In genomic region chr12:62957233-62957953, GRCh38 we compare ENCODE assay signal across 16 cellular contexts. TPM values are rescaled to one million over a fixed set of nuclear protein-coding genes. Genes with fewer than 3 reads are reported as not detected.
A peak's percentile ranks its signal among the peaks of the same experiment; 100 is the strongest.
DNase-seq lines count a peak whose midpoint lies in the region; ATAC-seq, FAIRE-seq and TF ChIP-seq lines count a peak whose summit lies in the region.
"Had no signal": no experiment of that assay in that cellular context is flagged by ENCODE, and none has a peak within 500 bp of the region (broad histone marks: within the 10 kb centered on the region; RNA-seq: fewer than 3 reads in every experiment).

No MANE protein-coding gene starts in this region.

- no peaks in the 10 kb centered on the region for H3K9me3 ChIP-seq in ES-I3 (ENCODE audit: control insufficient read depth, insufficient read depth, low read length)
- no peaks in the 10 kb centered on the region for H3K9me3 ChIP-seq in endocrine pancreas (ENCODE audit: control insufficient read depth, low read length)
- no peaks in the 10 kb centered on the region for H3K9me3 ChIP-seq in ovary
- no peaks in the 10 kb centered on the region for H3K9me3 ChIP-seq in left lung
- H3K9me3 ChIP-seq: BLaER1, uterus had no signal

- no peak for TF ChIP-seq CTCF in ovary (IDR thresholded peaks at IDR 0.05)
- no peak for TF ChIP-seq CTCF in left lung (IDR thresholded peaks at IDR 0.05)

- H3K36me3 ChIP-seq in ES-I3 (ENCODE audit: insufficient read depth, low read length) (no peaks in the 10 kb centered on the region), endocrine pancreas (ENCODE audit: control insufficient read depth, insufficient read depth, low read length) (no peaks in the 10 kb centered on the region), ovary (no peaks in the 10 kb centered on the region), left lung (no peaks in the 10 kb centered on the region)
- H3K36me3 ChIP-seq: BLaER1, uterus had no signal

- 12 to 20% (median 13%) methylated on average over 2 of the region's 2 CpGs for WGBS in ovary, 3 donors

- FAIRE-seq in frontal cortex (lab: Jason Lieb, UNC): no peak
- FAIRE-seq: small intestine had no signal

- H3K9ac ChIP-seq in ES-I3 (ENCODE audit: low read depth, low read length) (peak overlapping the region; percentile 24; the same call in 1 of the 2 replicates), endocrine pancreas (ENCODE audit: control insufficient read depth, insufficient read depth, low read length) (no peak overlapping the region)
- H3K9ac ChIP-seq: BLaER1 had no signal

- peak overlapping the region; percentile 8 for H3K4me3 ChIP-seq in endocrine pancreas (ENCODE audit: control insufficient read depth, insufficient read depth, low read length)
- no peak overlapping the region for H3K4me3 ChIP-seq in ovary
- H3K4me3 ChIP-seq in left lung: no peak overlapping the region
- H3K4me3 ChIP-seq: BLaER1, coronary artery, SK-N-MC, uterus had no signal

- no peak for TF ChIP-seq POLR2A in ovary (IDR thresholded peaks at IDR 0.05)

- H3K27me3 ChIP-seq in endocrine pancreas (ENCODE audit: control insufficient read depth, insufficient read depth, low read length): no peaks in the 10 kb centered on the region
- no peaks in the 10 kb centered on the region for H3K27me3 ChIP-seq in ovary
- no peaks in the 10 kb centered on the region for H3K27me3 ChIP-seq in left lung
- H3K27me3 ChIP-seq: BLaER1, uterus had no signal

- H3K27ac ChIP-seq in ovary (no peak overlapping the region), left lung (no peak overlapping the region)
- H3K27ac ChIP-seq: BLaER1, coronary artery, SK-N-MC had no signal

- DNase-seq in NCI-H146 (lab: John Stamatoyannopoulos, UW): peak; percentile 13
- DNase-seq in myocyte (ENCODE audit: low read depth): peak; percentile 76
- no peak for DNase-seq in ovary
- DNase-seq in left lung: no peak
- DNase-seq in frontal cortex (ENCODE audit: low spot score in 2 of 2): no peak
- DNase-seq: activated CD4-positive, alpha-beta T cell treated with anti-CD3 and anti-CD28 coated beads for 36 hours; KG1; midbrain; small intestine; uterus had no signal

- H3K4me1 ChIP-seq in ES-I3 (ENCODE audit: insufficient read depth, low read length): peaks cover 20% of the 10 kb centered on the region
- peaks cover 10% of the 10 kb centered on the region for H3K4me1 ChIP-seq in endocrine pancreas (ENCODE audit: control insufficient read depth, insufficient read depth, low read length)
- peaks cover 6% of the 10 kb centered on the region for H3K4me1 ChIP-seq in ovary (ENCODE audit: insufficient read depth)
- no peaks in the 10 kb centered on the region for H3K4me1 ChIP-seq in left lung
- H3K4me1 ChIP-seq: BLaER1 had no signal

- TF ChIP-seq EP300 in ovary (IDR thresholded peaks at IDR 0.05): no peak

- no peak for ATAC-seq in left lung
- ATAC-seq in HG02610 (IDR thresholded peaks at IDR 0.05; ENCODE audit: unreplicated experiment): no peak
- ATAC-seq: activated CD4-positive, alpha-beta T cell treated with anti-CD3 and anti-CD28 coated beads for 36 hours had no signal

- intact Hi-C loops in ovary (cut with DNase I) (no loop called here), left lung (cut with DNase I) (no loop called here)

RNA-seq across cellular contexts. Expression of gene PPM1H, which starts 22.4 kb away (rescaled TPM):
- total RNA-seq in myocyte (19.3 and 24.6 TPM in 2 replicates), ovary (10 to 100 TPM in 6 of 7 donors, 1 to 10 TPM in 1; 1.6 to 45.4 (median 21.0) TPM), left lung (10 to 100 TPM in 1 of 2 donors, 1 to 10 TPM in 1; 9.6 to 11.0 TPM), frontal cortex (11.8 TPM)
- 6.0 TPM for polyA plus RNA-seq in myocyte (2012)
- 10 to 100 TPM; 10.9 to 11.3 TPM for polyA plus RNA-seq in ovary

Comparison
In these comparisons a context has a peak if more than half of its experiments do, and no peak if none do; other contexts are left out.
1. DNase-seq: peak in NCI-H146 (single experiment) and myocyte (single experiment); none in ovary (0 of 5), left lung (0 of 2) and frontal cortex (0 of 2).